Comparison of ENCODE assay signal across 8 cellular contexts in the genomic region with DNA sequence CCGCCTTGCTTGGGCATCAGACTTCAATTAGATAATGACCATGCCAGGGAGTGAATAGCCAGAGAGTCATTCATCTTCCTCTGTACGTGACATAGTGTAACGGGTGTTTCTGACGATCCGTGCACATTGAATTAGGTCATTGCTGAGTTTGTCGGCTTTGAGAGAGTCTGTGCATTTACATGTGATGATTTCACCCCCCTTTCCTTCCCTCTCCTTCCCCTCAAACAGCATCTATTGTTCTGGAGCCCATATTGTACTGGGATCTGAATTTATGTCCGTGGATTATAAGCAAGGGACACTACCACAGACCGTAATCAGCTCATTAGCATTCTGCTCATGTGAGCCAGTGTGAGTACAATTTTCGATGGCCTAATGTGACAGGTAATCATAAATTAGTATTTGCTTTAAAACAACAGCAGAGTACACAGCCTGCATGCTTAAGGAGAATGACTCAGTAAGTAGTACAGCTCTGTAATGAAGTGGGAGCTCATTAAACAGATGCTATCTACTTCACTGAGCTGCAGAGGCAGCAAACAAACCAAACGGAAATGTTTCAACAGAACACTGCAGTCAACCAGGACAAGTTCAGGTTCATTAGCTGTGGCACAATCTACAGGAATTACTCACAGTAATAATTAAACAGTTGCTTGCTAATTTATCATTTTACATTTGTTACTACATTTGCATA.
A peak's percentile ranks its signal among the peaks of the same experiment; 100 is the strongest.
DNase-seq lines count a peak whose midpoint lies in the region; ATAC-seq and TF ChIP-seq lines count a peak whose summit lies in the region.

No MANE protein-coding gene starts in this region.

- POLR2A ChIA-PET in HEK293 (lab: Yijun Ruan, JAX) = no interaction called here

- peak overlapping the region; percentile 41 for H3K27ac ChIP-seq in 22Rv1
- peak overlapping the region; percentile 72 for H3K27ac ChIP-seq in HEK293 (ENCODE audit: extremely low read depth, low read depth, low read length)
- peak overlapping the region; percentile 15 for H3K27ac ChIP-seq in skeletal muscle tissue (ENCODE audit: low read depth, low read length)

- H3K4me3 ChIP-seq in HEK293 (ENCODE audit: low read depth, low read length) (peak overlapping the region; percentile 18), skeletal muscle tissue (ENCODE audit: low read length in 3 of 3) (peak overlapping the region in 1 of 3 donors; percentile 12)

- H3K4me1 ChIP-seq in HEK293 (ENCODE audit: control insufficient read depth, insufficient read depth, low read length) (peaks cover 35% of the 10 kb centered on the region), skeletal muscle tissue (ENCODE audit: control insufficient read depth in 3 of 3, insufficient read depth in 3 of 3, low read length in 3 of 3) (peaks cover 21 to 35% (median 30%) of the 10 kb centered on the region in 3 donors)

- no peaks in the 10 kb centered on the region for H3K9me3 ChIP-seq in HEK293 (ENCODE audit: control insufficient read depth, insufficient read depth, low read depth, low read length)
- no peaks in the 10 kb centered on the region for H3K9me3 ChIP-seq in skeletal muscle tissue (ENCODE audit: control insufficient read depth in 3 of 3, low read length in 3 of 3)

- H3K9ac ChIP-seq in skeletal muscle tissue (ENCODE audit: low read depth in 1 of 3, low read length in 3 of 3) = no peak overlapping the region

- H3K27me3 ChIP-seq in skeletal muscle tissue (ENCODE audit: control insufficient read depth in 3 of 3, insufficient read depth in 3 of 3, low read length in 3 of 3) = no peaks in the 10 kb centered on the region

- DNase-seq in NCI-H82 (lab: John Stamatoyannopoulos, UW) (peak; percentile 88), fibroblast of gingiva (ENCODE audit: low read depth) (peak; percentile 71), activated gamma-delta T cell (lab: John Stamatoyannopoulos, UW) (no peak), GDM1 (lab: John Stamatoyannopoulos, UW) (no peak)

- no peak for ATAC-seq in GM19452 (IDR thresholded peaks at IDR 0.05; ENCODE audit: unreplicated experiment)

- CTCF ChIA-PET in HEK293 (lab: Yijun Ruan, JAX) = interaction anchor here (0.6 to 0.9 kb wide), 3 partner anchors 18 to 85 kb away, joined by 3 to 4 read pairs (median 3); no protein-coding TSS in a partner anchor

- H3K36me3 ChIP-seq in HEK293 (ENCODE audit: control insufficient read depth in 2 of 2, insufficient read depth in 1 of 2, low read length in 2 of 2) (no peaks in the 10 kb centered on the region), skeletal muscle tissue (ENCODE audit: control insufficient read depth in 3 of 3, insufficient read depth in 3 of 3, low read length in 3 of 3) (no peaks in the 10 kb centered on the region)

- no peak for TF ChIP-seq CTCF in 22Rv1 (IDR thresholded peaks at IDR 0.05)
- TF ChIP-seq CTCF in HEK293 (tag by site-specific recombination; IDR thresholded peaks at IDR 0.05) = no peak

TF ChIP-seq in HEK293, 187 proteins besides CTCF, POLR2A, EP300 and RAD21 (continues in another document):
- no peak for TF ChIP-seq ZNF510 (tag by site-specific recombination; IDR thresholded peaks at IDR 0.05; ENCODE audit: insufficient replicate concordance)
- TF ChIP-seq ZNF26 (tag by site-specific recombination; IDR thresholded peaks at IDR 0.05) = no peak
- no peak for TF ChIP-seq KLF7 (tag by site-specific recombination; IDR thresholded peaks at IDR 0.05; ENCODE audit: borderline replicate concordance)
- TF ChIP-seq ZNF354C (tag by site-specific recombination; IDR thresholded peaks at IDR 0.05; ENCODE audit: borderline replicate concordance, low read depth) = no peak
- TF ChIP-seq GLI4 (tag by site-specific recombination; IDR thresholded peaks at IDR 0.05) = no peak
- TF ChIP-seq ZNF626 (tag by site-specific recombination; IDR thresholded peaks at IDR 0.05) = no peak
- TF ChIP-seq ZNF658 (tag by site-specific recombination; IDR thresholded peaks at IDR 0.05) = no peak
- no peak for TF ChIP-seq ZNF549 (tag by site-specific recombination; IDR thresholded peaks at IDR 0.05)
- TF ChIP-seq REPIN1 (tag by site-specific recombination; IDR thresholded peaks at IDR 0.05; ENCODE audit: low read depth) = 0 out of 2 replicates have a peak, but pooled peaks have one; percentile 58
- no peak for TF ChIP-seq ZNF596 (tag by site-specific recombination; IDR thresholded peaks at IDR 0.05)
- no peak for TF ChIP-seq ZNF19 (tag by site-specific recombination; IDR thresholded peaks at IDR 0.05; ENCODE audit: low read depth)
- peak; percentile 98 for TF ChIP-seq ZNF629 (tag by site-specific recombination; IDR thresholded peaks at IDR 0.05)
- TF ChIP-seq ZNF785 (tag by site-specific recombination; IDR thresholded peaks at IDR 0.05) = no peak
- TF ChIP-seq ZNF747 (tag by site-specific recombination; IDR thresholded peaks at IDR 0.05) = no peak
- TF ChIP-seq ZNF707 (tag by site-specific recombination; IDR thresholded peaks at IDR 0.05) = no peak
- TF ChIP-seq PATZ1 (tag by site-specific recombination; IDR thresholded peaks at IDR 0.05) = peak; percentile 83
- TF ChIP-seq ZFP41 (tag by site-specific recombination; IDR thresholded peaks at IDR 0.05; ENCODE audit: borderline replicate concordance) = no peak
- peak; percentile 69; the same call in 1 of the 2 replicates for TF ChIP-seq ZNF184 (tag by site-specific recombination; IDR thresholded peaks at IDR 0.05)
- no peak for TF ChIP-seq TCF7L2 (IDR thresholded peaks at IDR 0.05; ENCODE audit: borderline replicate concordance, low read depth, low read length)
- TF ChIP-seq, protein P1, sequence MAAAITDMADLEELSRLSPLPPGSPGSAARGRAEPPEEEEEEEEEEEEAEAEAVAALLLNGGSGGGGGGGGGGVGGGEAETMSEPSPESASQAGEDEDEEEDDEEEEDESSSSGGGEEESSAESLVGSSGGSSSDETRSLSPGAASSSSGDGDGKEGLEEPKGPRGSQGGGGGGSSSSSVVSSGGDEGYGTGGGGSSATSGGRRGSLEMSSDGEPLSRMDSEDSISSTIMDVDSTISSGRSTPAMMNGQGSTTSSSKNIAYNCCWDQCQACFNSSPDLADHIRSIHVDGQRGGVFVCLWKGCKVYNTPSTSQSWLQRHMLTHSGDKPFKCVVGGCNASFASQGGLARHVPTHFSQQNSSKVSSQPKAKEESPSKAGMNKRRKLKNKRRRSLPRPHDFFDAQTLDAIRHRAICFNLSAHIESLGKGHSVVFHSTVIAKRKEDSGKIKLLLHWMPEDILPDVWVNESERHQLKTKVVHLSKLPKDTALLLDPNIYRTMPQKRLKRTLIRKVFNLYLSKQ (tag by site-specific recombination; IDR thresholded peaks at IDR 0.05; ENCODE audit: borderline replicate concordance) = no peak
- TF ChIP-seq SALL2 (tag by site-specific recombination; IDR thresholded peaks at IDR 0.05; ENCODE audit: borderline replicate concordance) = no peak
- TF ChIP-seq ZBTB7A (tag by site-specific recombination; IDR thresholded peaks at IDR 0.05; ENCODE audit: low read depth) = no peak
- TF ChIP-seq SP3 (tag by site-specific recombination; IDR thresholded peaks at IDR 0.05) = peak; percentile 56; the same call in 1 of the 2 replicates
- no peak for TF ChIP-seq ZNF433 (tag by site-specific recombination; IDR thresholded peaks at IDR 0.05; ENCODE audit: low read depth)
- peak; percentile 52; the same call in 1 of the 2 replicates for TF ChIP-seq ZNF513 (tag by site-specific recombination; IDR thresholded peaks at IDR 0.05)
- TF ChIP-seq ZNF211 (tag by site-specific recombination; IDR thresholded peaks at IDR 0.05; ENCODE audit: low read depth) = no peak
- no peak for TF ChIP-seq ZNF132 (tag by site-specific recombination; IDR thresholded peaks at IDR 0.05; ENCODE audit: borderline replicate concordance)
- no peak for TF ChIP-seq ZNF473 (tag by site-specific recombination; IDR thresholded peaks at IDR 0.05)

Comparison
In these comparisons a context has a peak if more than half of its experiments do, and no peak if none do; other contexts are left out.
1. H3K27ac ChIP-seq: peak in every context shown above with its lines; median percentile 72 in HEK293; 41 in 22Rv1; 15 in skeletal muscle tissue.
2. DNase-seq: peak in NCI-H82 (single experiment) and fibroblast of gingiva (single experiment); none in activated gamma-delta T cell (single experiment) and GDM1 (single experiment).